ENCODE assay signal across 14 cellular contexts in the genomic region with DNA sequence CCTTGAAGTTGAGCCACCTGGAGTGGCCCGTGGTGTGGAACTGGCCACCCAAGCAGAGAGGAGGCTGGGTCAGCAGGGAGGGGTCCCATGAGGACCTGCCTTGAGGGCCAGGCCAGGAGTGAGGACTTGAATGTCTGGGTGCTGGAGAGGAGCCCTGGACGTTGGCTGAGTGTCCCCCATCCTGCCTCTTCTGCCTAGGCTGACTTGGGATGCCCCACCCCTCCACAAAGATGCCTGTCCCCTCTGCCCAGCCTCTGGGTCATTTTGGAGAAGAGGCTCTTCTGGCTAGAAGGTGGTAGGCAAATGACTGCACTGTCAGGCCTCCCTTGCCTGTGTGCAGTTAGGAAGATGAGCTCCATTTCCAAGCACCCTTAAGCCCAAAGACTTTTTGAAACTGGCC. TPM values are rescaled to one million over a fixed set of nuclear protein-coding genes. Genes with fewer than 3 reads are reported as not detected.
A peak's percentile ranks its signal among the peaks of the same experiment; 100 is the strongest.
DNase-seq lines count a peak whose midpoint lies in the region; ATAC-seq and TF ChIP-seq lines count a peak whose summit lies in the region.
"Had no signal": no experiment of that assay in that cellular context is flagged by ENCODE, and none has a peak within 500 bp of the region (broad histone marks: within the 10 kb centered on the region; RNA-seq: fewer than 3 reads in every experiment).

No MANE protein-coding gene starts in this region.

- H3K9me3 Mint-ChIP-seq in naive thymus-derived CD8-positive, alpha-beta T cell: no peaks in the 10 kb centered on the region

- H3K27ac ChIP-seq in 22Rv1: peak overlapping the region; percentile 90
- H3K27ac ChIP-seq: neutrophil had no signal

- TF ChIP-seq CTCF in 22Rv1 (IDR thresholded peaks at IDR 0.05) (no peak), astrocyte of the spinal cord (IDR thresholded peaks at IDR 0.05; ENCODE audit: low read depth, low read length) (no peak), GM10266 (IDR thresholded peaks at IDR 0.05; ENCODE audit: control insufficient read depth, insufficient read depth, low read depth, missing control alignments) (no peak)

- H3K27ac Mint-ChIP-seq in naive thymus-derived CD8-positive, alpha-beta T cell: peak overlapping the region in 7 of 10 donors; percentile 56 to 95 (median 85)

- peaks cover 0 to 20% (median 8%) of the 10 kb centered on the region in 5 donors for H3K27me3 Mint-ChIP-seq in naive thymus-derived CD8-positive, alpha-beta T cell

- H3K9me3 ChIP-seq in HAP-1: no peaks in the 10 kb centered on the region
- H3K9me3 ChIP-seq: neutrophil had no signal

- DNase-seq in HAP-1 (ENCODE audit: low spot score in 2 of 2) (no peak), astrocyte of the spinal cord (ENCODE audit: low read depth, low spot score) (no peak), DMS 273 (lab: John Stamatoyannopoulos, UW; ENCODE audit: unreplicated experiment) (no peak), NAMALWA (ENCODE audit: low spot score) (no peak), GM10266 (ENCODE audit: extremely low spot score) (no peak)
- DNase-seq in naive thymus-derived CD8-positive, alpha-beta T cell: no peak
- DNase-seq: EL; H7; stimulated activated naive CD4-positive, alpha-beta T cell; T-helper 9 cell had no signal

- ATAC-seq in naive thymus-derived CD8-positive, alpha-beta T cell: no peak
- no peak for ATAC-seq in HG03108 (IDR thresholded peaks at IDR 0.05; ENCODE audit: unreplicated experiment)

- H3K27me3 ChIP-seq in HAP-1 (ENCODE audit: low read depth): no peaks in the 10 kb centered on the region

- POLR2A ChIA-PET in naive thymus-derived CD8-positive, alpha-beta T cell (lab: Charles Lee): interaction anchor here (1.5 to 4.9 kb wide), 3 partner anchors 7 to 140 kb away, joined by 5 to 50 read pairs (median 33); a partner anchor contains a TSS

- no peaks in the 10 kb centered on the region for H3K36me3 ChIP-seq in HAP-1 (replicated peaks)
- H3K36me3 ChIP-seq: neutrophil had no signal

- H3K4me3 Mint-ChIP-seq in naive thymus-derived CD8-positive, alpha-beta T cell: peak overlapping the region; percentile 74 to 92 (median 84)

- H3K36me3 Mint-ChIP-seq in naive thymus-derived CD8-positive, alpha-beta T cell: no peaks in the 10 kb centered on the region

- in situ Hi-C loops in HAP-1 (cut with MboI; ENCODE audit: low sequenced_read_pairs) (no loop called here), astrocyte of the spinal cord (cut with HindIII; ENCODE audit: low sequenced_read_pairs) (no loop called here)

- H3K4me3 ChIP-seq in HAP-1: peak overlapping the region; percentile 60
- peak overlapping the region; percentile 71 for H3K4me3 ChIP-seq in astrocyte of the spinal cord (ENCODE audit: low read depth, low read length)

- peaks cover 38 to 83% (median 81%) of the 10 kb centered on the region in 4 donors for H3K4me1 Mint-ChIP-seq in naive thymus-derived CD8-positive, alpha-beta T cell

- H3K4me1 ChIP-seq in HAP-1: peaks cover 23% of the 10 kb centered on the region

RNA-seq across cellular contexts. Expression of a gene that starts 1.7 kb away (rescaled TPM):
- 10 to 100 TPM; 41.3 to 45.4 TPM for total RNA-seq in naive thymus-derived CD8-positive, alpha-beta T cell
- polyA plus RNA-seq in naive thymus-derived CD8-positive, alpha-beta T cell: 10 to 100 TPM; 48.1 to 78.8 (median 61.1) TPM

RNA-seq across cellular contexts. Expression of a gene that starts 17.0 kb away (rescaled TPM):
- total RNA-seq in naive thymus-derived CD8-positive, alpha-beta T cell: 10 to 100 TPM; 62.5 to 63.7 TPM
- 10 to 100 TPM; 28.3 to 53.2 (median 40.4) TPM for polyA plus RNA-seq in naive thymus-derived CD8-positive, alpha-beta T cell

RNA-seq across cellular contexts. Expression of a gene that starts 23.5 kb away (rescaled TPM):
- total RNA-seq in naive thymus-derived CD8-positive, alpha-beta T cell: under 1 TPM; 0.16 to 0.39 TPM
- under 1 TPM in 2 of 3 donors, not detected in 1; 0.13 to 0.26 TPM for polyA plus RNA-seq in naive thymus-derived CD8-positive, alpha-beta T cell
- total RNA-seq: LHCN-M2 had no signal

RNA-seq across cellular contexts. Expression of a gene that starts 35.0 kb away (rescaled TPM):
- total RNA-seq in naive thymus-derived CD8-positive, alpha-beta T cell: not detected
- polyA plus RNA-seq in naive thymus-derived CD8-positive, alpha-beta T cell: not detected
